ENCODE assay signal across 23 cellular contexts in genomic region chr2:174439323-174439722, GRCh38. TPM values are rescaled to one million over a fixed set of nuclear protein-coding genes. Genes with fewer than 3 reads are reported as not detected.
DNase-seq lines count a peak whose midpoint lies in the region; ATAC-seq, FAIRE-seq and TF ChIP-seq lines count a peak whose summit lies in the region.
"Had no signal": no experiment of that assay in that cellular context is flagged by ENCODE, and none has a peak within 500 bp of the region (broad histone marks: within the 10 kb centered on the region; RNA-seq: fewer than 3 reads in every experiment).

No MANE protein-coding gene starts in this region.

- no peaks in the 10 kb centered on the region for H3K27me3 ChIP-seq in cardiac muscle cell
- H3K27me3 ChIP-seq in K562 (ENCODE audit: control insufficient read depth in 2 of 2, insufficient read depth in 2 of 2, low read length in 2 of 2), result peaks cover 0 to 4% of the 10 kb centered on the region in 2 experiments; a peak in 1 of 5 replicates
- H3K27me3 ChIP-seq: BE2C; BLaER1 treated with 17β-estradiol and CSF1 and Interleukin-3, amounts not matched to agents 10 nM and 100 nM had no signal

- TF ChIP-seq EP300 in K562 (IDR thresholded peaks at IDR 0.05; ENCODE audit: low read length), result no peak

- in situ Hi-C loops in K562 (cut with MboI), result no loop called here

- ATAC-seq in Right ventricle myocardium inferior (no peak), K562 (no peak)
- ATAC-seq: GM12878, GM23338, HCT116 had no signal

- H2AFZ ChIP-seq in K562 (ENCODE audit: low read depth, low read length), result no peak overlapping the region
- H2AFZ ChIP-seq: GM23338 had no signal

- BruUV-seq in K562 (replicated peaks; lab: Mats Ljungman, UMichigan), result no TSS peak

- H3K9ac ChIP-seq in K562 (ENCODE audit: insufficient read depth in 1 of 2, low read depth in 2 of 2, low read length in 2 of 2) (no peak overlapping the region), kidney (ENCODE audit: low read length in 2 of 2) (no peak overlapping the region)
- H3K9ac ChIP-seq: BLaER1 treated with 17β-estradiol and CSF1 and Interleukin-3, amounts not matched to agents 10 nM and 100 nM had no signal

- TF ChIP-seq CTCF in cardiac muscle cell (IDR thresholded peaks at IDR 0.05; ENCODE audit: low read depth, low read length), result no peak
- TF ChIP-seq CTCF in K562 (IDR thresholded peaks at IDR 0.05 in 2 of 3, conservative IDR thresholded peaks at IDR 0.05 in 1 of 3; ENCODE audit: insufficient read depth in 2 of 3, low read depth in 1 of 3, low read length in 3 of 3), result no peak
- TF ChIP-seq CTCF in kidney (IDR thresholded peaks at IDR 0.05; ENCODE audit: borderline replicate concordance, extremely low read depth, insufficient read depth), result no peak

- WGBS in K562 (ENCODE audit: insufficient coverage, low coverage, missing lambda C conversion rate), result 6% methylated on average over 2 of the region's 2 CpGs

- H3K27ac ChIP-seq in cardiac muscle cell, result peak overlapping the region; percentile 44
- no peak overlapping the region for H3K27ac ChIP-seq in K562 (ENCODE audit: extremely low read depth, low read depth, low read length)
- no peak overlapping the region for H3K27ac ChIP-seq in kidney (ENCODE audit: low read depth in 2 of 2, low read length in 2 of 2)
- H3K27ac ChIP-seq: 22Rv1; BLaER1 treated with 17β-estradiol and CSF1 and Interleukin-3, amounts not matched to agents 10 nM and 100 nM had no signal

- TF ChIP-seq POLR2A in K562 (conservative IDR thresholded peaks at IDR 0.05), result no peak

- no peaks in the 10 kb centered on the region for H3K79me2 ChIP-seq in K562 (ENCODE audit: control insufficient read depth, insufficient read depth, low read length)

- peaks cover 17% of the 10 kb centered on the region for H3K4me1 ChIP-seq in cardiac muscle cell (ENCODE audit: low read depth)
- H3K4me1 ChIP-seq in K562 (replicated peaks in 1 of 2; ENCODE audit: control insufficient read depth in 2 of 2, insufficient read depth in 2 of 2, low read length in 2 of 2), result no peaks in the 10 kb centered on the region
- no peaks in the 10 kb centered on the region for H3K4me1 ChIP-seq in kidney (ENCODE audit: control insufficient read depth in 1 of 2, insufficient read depth in 1 of 2, low read depth in 1 of 2, low read length in 2 of 2)
- H3K4me1 ChIP-seq: BE2C; BLaER1 treated with 17β-estradiol and CSF1 and Interleukin-3, amounts not matched to agents 10 nM and 100 nM had no signal

- H3K9me3 ChIP-seq in cardiac muscle cell (ENCODE audit: low read depth), result no peaks in the 10 kb centered on the region
- H3K9me3 ChIP-seq in K562 (replicated peaks; ENCODE audit: control insufficient read depth, insufficient read depth, low read depth, low read length), result no peaks in the 10 kb centered on the region
- no peaks in the 10 kb centered on the region for H3K9me3 ChIP-seq in kidney (ENCODE audit: control insufficient read depth in 1 of 2, low read length in 2 of 2)
- H3K9me3 ChIP-seq: BE2C; BLaER1 treated with 17β-estradiol and CSF1 and Interleukin-3, amounts not matched to agents 10 nM and 100 nM had no signal

- no peaks in the 10 kb centered on the region for H3K36me3 ChIP-seq in cardiac muscle cell
- H3K36me3 ChIP-seq in K562 (ENCODE audit: control insufficient read depth, insufficient read depth, low read length), result no peaks in the 10 kb centered on the region
- peaks cover 9 to 18% of the 10 kb centered on the region in 2 donors for H3K36me3 ChIP-seq in kidney (ENCODE audit: control insufficient read depth in 1 of 2, insufficient read depth in 2 of 2, low read length in 2 of 2)
- H3K36me3 ChIP-seq: BE2C had no signal

- CTCF ChIA-PET in K562 (lab: Yijun Ruan, JAX; ENCODE audit: low intra/inter-chr PET ratio), result no interaction called here

- H3K9me1 ChIP-seq in K562 (ENCODE audit: control insufficient read depth, insufficient read depth, low read length), result no peaks in the 10 kb centered on the region

- DNase-seq in cardiac muscle cell (ENCODE audit: low read depth in 1 of 2, low spot score in 1 of 2) (no peak), Right ventricle myocardium inferior (ENCODE audit: missing footprints) (no peak), K562 (ENCODE audit: extremely low read depth in 1 of 4, low spot score in 3 of 4) (no peak), kidney (no peak), NCI-H774 (lab: John Stamatoyannopoulos, UW) (no peak), posterior cingulate gyrus (no peak)
- DNase-seq: ACHN; AML-193; BE2C; CD4-positive, alpha-beta T cell; CD8-positive, alpha-beta memory T cell; DMS 273 treated with DMSO at 0.1 percent for 48 hours; DMS79; EL; GDM1; H9 had no signal

- intact Hi-C loops in Right ventricle myocardium inferior (cut with DNase I) (no loop called here), K562 (cut with micrococcal nuclease) (no loop called here), kidney (cut with DNase I) (no loop called here), posterior cingulate gyrus (cut with DNase I) (no loop called here)

- H4K20me1 ChIP-seq in K562 (replicated peaks; ENCODE audit: control insufficient read depth, insufficient read depth, low read length), result no peaks in the 10 kb centered on the region
- H4K20me1 ChIP-seq: BLaER1 treated with 17β-estradiol and CSF1 and Interleukin-3, amounts not matched to agents 10 nM and 100 nM had no signal

- no peak for TF ChIP-seq RAD21 in K562 (CRISPR knock-in tag; conservative IDR thresholded peaks at IDR 0.05 in 1 of 2, IDR thresholded peaks at IDR 0.05 in 1 of 2)

- FAIRE-seq in K562 (lab: Jason Lieb, UNC) (no peak), kidney (lab: Jason Lieb, UNC) (peak; percentile 58)
- FAIRE-seq: D721Med, GM12878, GM19239 had no signal

- no peak overlapping the region for H3K4me2 ChIP-seq in K562 (ENCODE audit: insufficient read depth, low read length)
- H3K4me2 ChIP-seq: BLaER1 treated with 17β-estradiol and CSF1 and Interleukin-3, amounts not matched to agents 10 nM and 100 nM; GM23338 had no signal

- POLR2A ChIA-PET in K562 (lab: Yijun Ruan, JAX), result interaction anchor here (0.6 kb wide), 1 partner anchor 1793 kb away, joined by 3 read pairs; no protein-coding TSS in a partner anchor

- H3K4me3 ChIP-seq in cardiac muscle cell (no peak overlapping the region), K562 (no peak overlapping the region), kidney (ENCODE audit: low read length in 2 of 2) (no peak overlapping the region)
- H3K4me3 ChIP-seq: BLaER1 treated with 17β-estradiol and CSF1 and Interleukin-3, amounts not matched to agents 10 nM and 100 nM; GM12878; GM23338 had no signal

RNA-seq across cellular contexts. Expression of gene SCRN3, which starts 43.8 kb away (rescaled TPM):
- total RNA-seq in cardiac muscle cell, result 38.5 and 42.1 TPM in 2 replicates
- polyA plus RNA-seq in cardiac muscle cell, result 23.5 and 35.0 TPM in 2 replicates
- total RNA-seq in Right ventricle myocardium inferior, result 42.6 TPM
- total RNA-seq in K562 (2011; cell fraction: chromatin; rRNA removed; ENCODE audit: low replicate concordance), result 9.2 and 17.7 TPM in 2 replicates
- total RNA-seq in K562 (2011; cell fraction: nucleolus; rRNA removed), result 7.5 and 8.5 TPM in 2 replicates
- 12.6 and 16.1 TPM in 2 replicates for total RNA-seq in K562 (2011; cell fraction: nucleoplasm; rRNA removed)
- total RNA-seq in K562 (2014; rRNA removed), result 14.0 and 21.8 TPM in 2 replicates
- 20.6 and 23.5 TPM in 2 replicates for total RNA-seq in K562 (2014; rRNA removed; fragmentation: Illumina TruSeq; extraction: Trizol)
- 20.0 and 20.4 TPM in 2 replicates for total RNA-seq in K562 (2015; rRNA removed; fragmentation: Illumina TruSeq; extraction: Trizol)
- 15.3 and 20.3 TPM in 2 replicates for total RNA-seq in K562 (2021)
- 12.6 and 18.1 TPM in 2 replicates for polyA plus RNA-seq in K562 (2011; rRNA removed)
- polyA plus RNA-seq in K562 (2011; cell fraction: cytosol; rRNA removed), result 4.9 and 8.2 TPM in 2 replicates
- polyA plus RNA-seq in K562 (2011; cell fraction: nucleus; rRNA removed), result 8.8 TPM in 2 replicates
- polyA plus RNA-seq in K562 (2012), result 17.9 and 21.3 TPM in 2 replicates
- polyA plus RNA-seq in K562 (2014; fragmentation: Illumina TruSeq; extraction: Trizol), result 14.2 and 16.9 TPM in 2 replicates
- polyA plus RNA-seq in K562 (2014; fragmentation: Nextera tagmentation; extraction: Ambion mirVana), result 10 to 100 TPM in 1 of 2 experiments, 1 to 10 TPM in 1; 7.7 to 11.0 TPM
- polyA plus RNA-seq in K562 (2014; rRNA removed), result 20.2 and 21.3 TPM in 2 replicates
- polyA minus RNA-seq in K562 (2011; rRNA and poly(A)+ RNA removed), result 20.1 and 22.1 TPM in 2 replicates
- polyA minus RNA-seq in K562 (2011; cell fraction: cytosol; rRNA and poly(A)+ RNA removed), result 8.8 and 9.4 TPM in 2 replicates
- polyA minus RNA-seq in K562 (2011; cell fraction: nucleus; rRNA and poly(A)+ RNA removed), result 10.8 and 18.3 TPM in 2 replicates
- 29.0 TPM for total RNA-seq in kidney
- 13.7 TPM for polyA plus RNA-seq in kidney (ENCODE audit: insufficient read depth, low read depth, low replicate concordance)

RNA-seq across cellular contexts. Expression of gene GPR155, which starts 47.5 kb away (rescaled TPM):
- total RNA-seq in cardiac muscle cell (2.7 and 4.0 TPM in 2 replicates), Right ventricle myocardium inferior (14.0 TPM), K562 (2014; rRNA removed) (0.04 TPM in 1 of 2 replicates, not detected in the other), K562 (2014; rRNA removed; fragmentation: Illumina TruSeq; extraction: Trizol) (0.10 and 0.18 TPM in 2 replicates), K562 (2015; rRNA removed; fragmentation: Illumina TruSeq; extraction: Trizol) (0.08 and 0.11 TPM in 2 replicates), K562 (2021) (0.11 TPM in 2 replicates), kidney (7.6 TPM)
- polyA plus RNA-seq in cardiac muscle cell (7.9 and 8.5 TPM in 2 replicates), K562 (2011; rRNA removed) (0.40 and 0.49 TPM in 2 replicates), K562 (2014; fragmentation: Illumina TruSeq; extraction: Trizol) (0.06 and 0.10 TPM in 2 replicates), K562 (2014; fragmentation: Nextera tagmentation; extraction: Ambion mirVana) (under 1 TPM; 0.04 to 0.11 TPM), K562 (2014; rRNA removed) (0.04 and 0.36 TPM in 2 replicates), kidney (ENCODE audit: insufficient read depth, low read depth, low replicate concordance) (8.1 TPM)
- 0.37 and 0.76 TPM in 2 replicates for total RNA-seq in K562 (2011; cell fraction: chromatin; rRNA removed; ENCODE audit: low replicate concordance)
- 0.17 and 0.39 TPM in 2 replicates for total RNA-seq in K562 (2011; cell fraction: nucleolus; rRNA removed)
- total RNA-seq in K562 (2011; cell fraction: nucleoplasm; rRNA removed), result 0.37 and 0.84 TPM in 2 replicates
- 0.07 and 0.16 TPM in 2 replicates for polyA plus RNA-seq in K562 (2011; cell fraction: cytosol; rRNA removed)
- 0.24 and 0.46 TPM in 2 replicates for polyA plus RNA-seq in K562 (2011; cell fraction: nucleus; rRNA removed)
- 0.12 and 0.49 TPM in 2 replicates for polyA plus RNA-seq in K562 (2012)
- 0.28 and 0.33 TPM in 2 replicates for polyA minus RNA-seq in K562 (2011; rRNA and poly(A)+ RNA removed)
- not detected in 2 replicates for polyA minus RNA-seq in K562 (2011; cell fraction: cytosol; rRNA and poly(A)+ RNA removed)
- 0.13 and 0.78 TPM in 2 replicates for polyA minus RNA-seq in K562 (2011; cell fraction: nucleus; rRNA and poly(A)+ RNA removed)
